Comparison of ENCODE assay signal across 20 cellular contexts in the genomic region with DNA sequence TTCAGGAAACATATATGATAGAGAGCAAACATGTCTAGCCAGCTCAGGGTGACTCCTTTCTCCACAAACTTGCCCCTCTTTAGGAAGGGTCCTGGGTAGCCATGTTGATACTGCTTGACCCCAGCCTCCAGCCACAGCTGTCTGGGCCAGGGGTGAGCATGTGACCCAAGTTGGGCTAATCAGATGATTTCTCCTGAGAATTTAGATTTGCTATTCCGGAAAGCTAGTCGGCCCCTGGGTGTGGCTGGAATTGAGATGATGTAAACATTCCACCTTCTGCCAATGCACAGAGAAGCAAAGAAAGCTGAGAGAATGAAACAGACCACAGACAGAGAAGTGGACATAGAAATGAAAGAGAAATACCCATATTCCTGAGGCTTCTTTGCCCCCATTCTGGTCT. TPM values are rescaled to one million over a fixed set of nuclear protein-coding genes. Genes with fewer than 3 reads are reported as not detected.
A peak's percentile ranks its signal among the peaks of the same experiment; 100 is the strongest.
DNase-seq lines count a peak whose midpoint lies in the region; ATAC-seq and TF ChIP-seq lines count a peak whose summit lies in the region.
"Had no signal": no experiment of that assay in that cellular context is flagged by ENCODE, and none has a peak within 500 bp of the region (broad histone marks: within the 10 kb centered on the region; RNA-seq: fewer than 3 reads in every experiment).

No MANE protein-coding gene starts in this region.

- H3K4me3 ChIP-seq in mesenchymal stem cell (ENCODE audit: insufficient read depth in 1 of 2, low read depth in 1 of 2, low read length in 2 of 2): no peak overlapping the region
- H3K4me3 ChIP-seq in lower leg skin (ENCODE audit: low read depth, poor library complexity, severe bottlenecking): no peak overlapping the region
- H3K4me3 ChIP-seq: sigmoid colon, testis had no signal

- H3K4me1 ChIP-seq in mesenchymal stem cell (ENCODE audit: control insufficient read depth, insufficient read depth, low read depth, low read length): peaks cover 10% of the 10 kb centered on the region

- H3K27ac ChIP-seq in epithelial cell of prostate (peak overlapping the region; percentile 56), mesenchymal stem cell (ENCODE audit: low read length, poor library complexity, severe bottlenecking) (no peak overlapping the region)
- H3K27ac ChIP-seq: sigmoid colon, testis had no signal

- peak overlapping the region in 1 of 2 experiments; percentile 17 for H3K23ac ChIP-seq in mesenchymal stem cell (ENCODE audit: low read length in 2 of 2)

- H3K4me2 ChIP-seq in mesenchymal stem cell (ENCODE audit: low read length, poor library complexity, severe bottlenecking): no peak overlapping the region

- H3K14ac ChIP-seq in mesenchymal stem cell (ENCODE audit: low read length in 2 of 2): no peak overlapping the region

- H2BK12ac ChIP-seq in mesenchymal stem cell (ENCODE audit: low read length in 2 of 2): no peak overlapping the region

- no peak overlapping the region for H2AFZ ChIP-seq in mesenchymal stem cell (ENCODE audit: low read depth, low read length)

- H3K36me3 ChIP-seq in mesenchymal stem cell (ENCODE audit: control insufficient read depth in 1 of 2, insufficient read depth in 2 of 2, low read depth in 1 of 2, low read length in 2 of 2): no peaks in the 10 kb centered on the region
- H3K36me3 ChIP-seq: sigmoid colon had no signal

- no peak overlapping the region for H2AK5ac ChIP-seq in mesenchymal stem cell (ENCODE audit: low read length, severe bottlenecking)

- no peak overlapping the region for H2BK120ac ChIP-seq in mesenchymal stem cell (ENCODE audit: low read depth, low read length)

- H2BK5ac ChIP-seq in mesenchymal stem cell (ENCODE audit: low read depth, low read length, poor library complexity, severe bottlenecking): no peak overlapping the region

- no peaks in the 10 kb centered on the region for H3K9me3 ChIP-seq in mesenchymal stem cell (ENCODE audit: control insufficient read depth, low read length)
- H3K9me3 ChIP-seq: sigmoid colon, testis had no signal

- H3K79me1 ChIP-seq in mesenchymal stem cell (replicated peaks; ENCODE audit: low read length, poor library complexity, severe bottlenecking): no peaks in the 10 kb centered on the region

- intact Hi-C loops in lower leg skin (cut with DNase I; ENCODE audit: low total_unique reads): no loop called here

- DNase-seq in Daoy (ENCODE audit: low read depth) (peak; percentile 9), OCI-M1 (lab: John Stamatoyannopoulos, UW) (peak; percentile 62), epithelial cell of prostate (ENCODE audit: low read depth, low spot score) (no peak), mesenchymal stem cell (no peak), amniotic stem cell (lab: John Stamatoyannopoulos, UW) (no peak), superior temporal gyrus (ENCODE audit: extremely low spot score) (no peak), lower leg skin (ENCODE audit: low spot score in 2 of 2) (no peak)
- DNase-seq: CD8-positive, alpha-beta T cell; DMS53; NCI-H2107; NCI-H524 treated with DMSO at 0.1 percent for 48 hours; nephron progenitor cell; posterior cingulate gyrus; SIG-M5; sigmoid colon; testis had no signal

- H3K27me3 ChIP-seq in mesenchymal stem cell (ENCODE audit: control insufficient read depth in 1 of 2, insufficient read depth in 1 of 2, low read length in 2 of 2): peaks cover 0 to 58% of the 10 kb centered on the region in 2 experiments
- H3K27me3 ChIP-seq: sigmoid colon, testis had no signal

- no peak for TF ChIP-seq POLR2A in lower leg skin (IDR thresholded peaks at IDR 0.05)

- TF ChIP-seq CTCF in lower leg skin (IDR thresholded peaks at IDR 0.05): no peak

- H2BK15ac ChIP-seq in mesenchymal stem cell (ENCODE audit: low read depth, poor library complexity, severe bottlenecking): no peak overlapping the region

- WGBS in mesenchymal stem cell: 82% methylated on average over 2 of the region's 2 CpGs
- 22 to 26% methylated on average over 2 of the region's 2 CpGs for WGBS in lower leg skin, 2 donors

- no peak overlapping the region for H4K8ac ChIP-seq in mesenchymal stem cell (ENCODE audit: low read length)

- no peak overlapping the region for H3K18ac ChIP-seq in mesenchymal stem cell (ENCODE audit: low read depth in 1 of 2, low read length in 2 of 2)

- H3K4ac ChIP-seq in mesenchymal stem cell (ENCODE audit: low read depth in 1 of 2, low read length in 2 of 2): no peak overlapping the region

- no peak for ATAC-seq in GM21423 (IDR thresholded peaks at IDR 0.05; ENCODE audit: unreplicated experiment)
- ATAC-seq: CD8-positive, alpha-beta T cell had no signal

- H4K91ac ChIP-seq in mesenchymal stem cell (ENCODE audit: low read length): no peak overlapping the region

- peak overlapping the region; percentile 5 for H3K9ac ChIP-seq in mesenchymal stem cell (ENCODE audit: low read length)

RNA-seq across cellular contexts. Expression of a gene that starts 17.8 kb away (rescaled TPM):
- total RNA-seq in Daoy (2014; rRNA removed; shearing (Covaris generic)): 19.1 and 19.2 TPM in 2 replicates
- polyA plus RNA-seq in mesenchymal stem cell (2013, experiment 1 of 2): 58.5 TPM
- polyA plus RNA-seq in mesenchymal stem cell (2013, experiment 2 of 2): 58.1 TPM
- total RNA-seq in lower leg skin: 10 to 100 TPM; 40.9 to 59.6 (median 46.3) TPM

RNA-seq across cellular contexts. Expression of a gene that starts 55.0 kb away (rescaled TPM):
- not detected in 2 replicates for total RNA-seq in Daoy (2014; rRNA removed; shearing (Covaris generic))
- polyA plus RNA-seq in mesenchymal stem cell (2013, experiment 1 of 2): not detected
- polyA plus RNA-seq in mesenchymal stem cell (2013, experiment 2 of 2): 0.18 TPM
- not detected for total RNA-seq in lower leg skin
- total RNA-seq: activated CD8-positive, alpha-beta memory T cell treated with anti-CD3 and anti-CD28 coated beads for 36 hours; CD8-positive, alpha-beta T cell; glomerular endothelial cell; mesothelial cell of epicardium; sigmoid colon; testis had no signal

Comparison
In these comparisons a context has a peak if more than half of its experiments do, and no peak if none do; other contexts are left out.
1. DNase-seq: peak in Daoy (single experiment) and OCI-M1 (single experiment); none in epithelial cell of prostate (single experiment), mesenchymal stem cell (single experiment), amniotic stem cell (single experiment), superior temporal gyrus (single experiment) and lower leg skin (0 of 2).